In the genomic region with DNA sequence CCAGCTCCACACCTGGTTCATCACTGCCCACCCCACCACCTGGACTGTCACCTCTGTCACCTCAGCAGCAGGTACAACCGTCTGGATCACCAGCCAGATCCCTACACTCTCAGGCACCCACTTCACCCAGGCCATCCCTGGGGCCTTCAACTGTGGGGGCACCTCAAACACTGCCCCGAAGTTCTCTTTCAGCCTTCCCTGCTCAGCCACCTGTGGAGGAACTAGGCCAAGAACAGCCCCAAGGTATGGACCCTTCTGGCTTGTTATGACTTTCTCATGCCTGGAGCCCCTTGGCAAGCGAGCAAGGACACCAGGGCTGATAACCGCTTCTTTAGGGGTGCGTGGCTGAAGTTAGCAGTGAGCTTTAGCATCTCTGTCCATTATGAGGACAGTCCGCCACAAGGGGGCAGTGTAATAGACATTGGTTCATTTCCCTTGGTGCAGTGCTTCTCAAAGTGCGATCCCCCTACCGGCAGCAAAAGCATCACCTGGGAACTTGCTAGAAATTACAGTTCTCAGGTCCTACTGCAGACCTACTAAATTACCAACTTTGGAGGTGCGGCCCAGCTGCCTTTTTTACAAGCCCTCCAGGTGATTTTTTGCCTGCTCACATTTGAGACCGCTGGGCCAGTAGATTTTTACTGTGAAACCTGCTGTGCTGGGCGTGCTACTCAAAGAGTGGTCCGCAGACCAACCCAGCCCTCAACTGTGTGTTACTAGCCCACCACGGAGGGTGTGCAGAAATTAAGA, we compare ENCODE assay signal across 1 cellular context.
TF ChIP-seq lines count a peak whose summit lies in the region.

No MANE protein-coding gene starts in this region.

TF ChIP-seq in HepG2, 621 proteins besides CTCF, POLR2A, EP300 and RAD21 (continued from another document and continues in another):
- TF ChIP-seq, protein P1, sequence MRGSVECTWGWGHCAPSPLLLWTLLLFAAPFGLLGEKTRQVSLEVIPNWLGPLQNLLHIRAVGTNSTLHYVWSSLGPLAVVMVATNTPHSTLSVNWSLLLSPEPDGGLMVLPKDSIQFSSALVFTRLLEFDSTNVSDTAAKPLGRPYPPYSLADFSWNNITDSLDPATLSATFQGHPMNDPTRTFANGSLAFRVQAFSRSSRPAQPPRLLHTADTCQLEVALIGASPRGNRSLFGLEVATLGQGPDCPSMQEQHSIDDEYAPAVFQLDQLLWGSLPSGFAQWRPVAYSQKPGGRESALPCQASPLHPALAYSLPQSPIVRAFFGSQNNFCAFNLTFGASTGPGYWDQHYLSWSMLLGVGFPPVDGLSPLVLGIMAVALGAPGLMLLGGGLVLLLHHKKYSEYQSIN (CRISPR knock-in tag; IDR thresholded peaks at IDR 0.05; ENCODE audit: borderline replicate concordance): no peak
- TF ChIP-seq ZNF772 (CRISPR knock-in tag; IDR thresholded peaks at IDR 0.05): no peak
- TF ChIP-seq, protein P2, sequence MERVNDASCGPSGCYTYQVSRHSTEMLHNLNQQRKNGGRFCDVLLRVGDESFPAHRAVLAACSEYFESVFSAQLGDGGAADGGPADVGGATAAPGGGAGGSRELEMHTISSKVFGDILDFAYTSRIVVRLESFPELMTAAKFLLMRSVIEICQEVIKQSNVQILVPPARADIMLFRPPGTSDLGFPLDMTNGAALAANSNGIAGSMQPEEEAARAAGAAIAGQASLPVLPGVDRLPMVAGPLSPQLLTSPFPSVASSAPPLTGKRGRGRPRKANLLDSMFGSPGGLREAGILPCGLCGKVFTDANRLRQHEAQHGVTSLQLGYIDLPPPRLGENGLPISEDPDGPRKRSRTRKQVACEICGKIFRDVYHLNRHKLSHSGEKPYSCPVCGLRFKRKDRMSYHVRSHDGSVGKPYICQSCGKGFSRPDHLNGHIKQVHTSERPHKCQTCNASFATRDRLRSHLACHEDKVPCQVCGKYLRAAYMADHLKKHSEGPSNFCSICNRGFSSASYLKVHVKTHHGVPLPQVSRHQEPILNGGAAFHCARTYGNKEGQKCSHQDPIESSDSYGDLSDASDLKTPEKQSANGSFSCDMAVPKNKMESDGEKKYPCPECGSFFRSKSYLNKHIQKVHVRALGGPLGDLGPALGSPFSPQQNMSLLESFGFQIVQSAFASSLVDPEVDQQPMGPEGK (CRISPR knock-in tag; IDR thresholded peaks at IDR 0.05): peak; percentile 35; the same call in 1 of the 2 replicates
- TF ChIP-seq, protein P3, sequence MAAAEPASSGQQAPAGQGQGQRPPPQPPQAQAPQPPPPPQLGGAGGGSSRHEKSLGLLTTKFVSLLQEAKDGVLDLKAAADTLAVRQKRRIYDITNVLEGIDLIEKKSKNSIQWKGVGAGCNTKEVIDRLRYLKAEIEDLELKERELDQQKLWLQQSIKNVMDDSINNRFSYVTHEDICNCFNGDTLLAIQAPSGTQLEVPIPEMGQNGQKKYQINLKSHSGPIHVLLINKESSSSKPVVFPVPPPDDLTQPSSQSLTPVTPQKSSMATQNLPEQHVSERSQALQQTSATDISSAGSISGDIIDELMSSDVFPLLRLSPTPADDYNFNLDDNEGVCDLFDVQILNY (CRISPR knock-in tag; conservative IDR thresholded peaks at IDR 0.05): no peak
- no peak for TF ChIP-seq HHEX (CRISPR knock-in tag; IDR thresholded peaks at IDR 0.05)
- no peak for TF ChIP-seq TBX3 (IDR thresholded peaks at IDR 0.05; ENCODE audit: borderline replicate concordance)
- TF ChIP-seq CBFB (CRISPR knock-in tag; IDR thresholded peaks at IDR 0.05): peak; percentile 45; the same call in 1 of the 2 replicates
- TF ChIP-seq ZBTB21 (CRISPR knock-in tag; IDR thresholded peaks at IDR 0.05): 0 out of 2 replicates have a peak, but pooled peaks have one; percentile 24
- no peak for TF ChIP-seq ZNF333 (CRISPR knock-in tag; IDR thresholded peaks at IDR 0.05; ENCODE audit: borderline replicate concordance)
- TF ChIP-seq, protein P4, sequence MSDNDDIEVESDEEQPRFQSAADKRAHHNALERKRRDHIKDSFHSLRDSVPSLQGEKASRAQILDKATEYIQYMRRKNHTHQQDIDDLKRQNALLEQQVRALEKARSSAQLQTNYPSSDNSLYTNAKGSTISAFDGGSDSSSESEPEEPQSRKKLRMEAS (IDR thresholded peaks at IDR 0.05): no peak; the same call in 1 of the 2 replicates
- TF ChIP-seq ZNF20 (CRISPR knock-in tag; IDR thresholded peaks at IDR 0.05): no peak
- no peak for TF ChIP-seq KLF9 (CRISPR knock-in tag; IDR thresholded peaks at IDR 0.05; ENCODE audit: low read depth)
- no peak for TF ChIP-seq ZNF724P (CRISPR knock-in tag; IDR thresholded peaks at IDR 0.05; ENCODE audit: borderline replicate concordance)
- TF ChIP-seq, protein P5, sequence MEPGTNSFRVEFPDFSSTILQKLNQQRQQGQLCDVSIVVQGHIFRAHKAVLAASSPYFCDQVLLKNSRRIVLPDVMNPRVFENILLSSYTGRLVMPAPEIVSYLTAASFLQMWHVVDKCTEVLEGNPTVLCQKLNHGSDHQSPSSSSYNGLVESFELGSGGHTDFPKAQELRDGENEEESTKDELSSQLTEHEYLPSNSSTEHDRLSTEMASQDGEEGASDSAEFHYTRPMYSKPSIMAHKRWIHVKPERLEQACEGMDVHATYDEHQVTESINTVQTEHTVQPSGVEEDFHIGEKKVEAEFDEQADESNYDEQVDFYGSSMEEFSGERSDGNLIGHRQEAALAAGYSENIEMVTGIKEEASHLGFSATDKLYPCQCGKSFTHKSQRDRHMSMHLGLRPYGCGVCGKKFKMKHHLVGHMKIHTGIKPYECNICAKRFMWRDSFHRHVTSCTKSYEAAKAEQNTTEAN (CRISPR knock-in tag; conservative IDR thresholded peaks at IDR 0.05): no peak
- TF ChIP-seq, protein P6, sequence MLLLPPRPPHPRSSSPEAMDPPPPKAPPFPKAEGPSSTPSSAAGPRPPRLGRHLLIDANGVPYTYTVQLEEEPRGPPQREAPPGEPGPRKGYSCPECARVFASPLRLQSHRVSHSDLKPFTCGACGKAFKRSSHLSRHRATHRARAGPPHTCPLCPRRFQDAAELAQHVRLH (CRISPR knock-in tag; IDR thresholded peaks at IDR 0.05; ENCODE audit: borderline replicate concordance, low read depth): 0 out of 2 replicates have a peak, but pooled peaks have one; percentile 57
- TF ChIP-seq JUN (CRISPR knock-in tag; IDR thresholded peaks at IDR 0.05): no peak
- TF ChIP-seq ZNF674 (CRISPR knock-in tag; IDR thresholded peaks at IDR 0.05; ENCODE audit: low read depth): no peak
- no peak for TF ChIP-seq ZBTB3 (CRISPR knock-in tag; IDR thresholded peaks at IDR 0.05; ENCODE audit: borderline replicate concordance, low read depth)
- no peak for TF ChIP-seq BRD4 (CRISPR knock-in tag; IDR thresholded peaks at IDR 0.05)
- TF ChIP-seq, protein P7, sequence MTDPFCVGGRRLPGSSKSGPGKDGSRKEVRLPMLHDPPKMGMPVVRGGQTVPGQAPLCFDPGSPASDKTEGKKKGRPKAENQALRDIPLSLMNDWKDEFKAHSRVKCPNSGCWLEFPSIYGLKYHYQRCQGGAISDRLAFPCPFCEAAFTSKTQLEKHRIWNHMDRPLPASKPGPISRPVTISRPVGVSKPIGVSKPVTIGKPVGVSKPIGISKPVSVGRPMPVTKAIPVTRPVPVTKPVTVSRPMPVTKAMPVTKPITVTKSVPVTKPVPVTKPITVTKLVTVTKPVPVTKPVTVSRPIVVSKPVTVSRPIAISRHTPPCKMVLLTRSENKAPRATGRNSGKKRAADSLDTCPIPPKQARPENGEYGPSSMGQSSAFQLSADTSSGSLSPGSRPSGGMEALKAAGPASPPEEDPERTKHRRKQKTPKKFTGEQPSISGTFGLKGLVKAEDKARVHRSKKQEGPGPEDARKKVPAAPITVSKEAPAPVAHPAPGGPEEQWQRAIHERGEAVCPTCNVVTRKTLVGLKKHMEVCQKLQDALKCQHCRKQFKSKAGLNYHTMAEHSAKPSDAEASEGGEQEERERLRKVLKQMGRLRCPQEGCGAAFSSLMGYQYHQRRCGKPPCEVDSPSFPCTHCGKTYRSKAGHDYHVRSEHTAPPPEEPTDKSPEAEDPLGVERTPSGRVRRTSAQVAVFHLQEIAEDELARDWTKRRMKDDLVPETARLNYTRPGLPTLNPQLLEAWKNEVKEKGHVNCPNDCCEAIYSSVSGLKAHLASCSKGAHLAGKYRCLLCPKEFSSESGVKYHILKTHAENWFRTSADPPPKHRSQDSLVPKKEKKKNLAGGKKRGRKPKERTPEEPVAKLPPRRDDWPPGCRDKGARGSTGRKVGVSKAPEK (CRISPR knock-in tag; IDR thresholded peaks at IDR 0.05; ENCODE audit: borderline replicate concordance): no peak
- no peak for TF ChIP-seq ZNF775 (CRISPR knock-in tag; IDR thresholded peaks at IDR 0.05; ENCODE audit: borderline replicate concordance)
- TF ChIP-seq ZC3H13 (CRISPR knock-in tag; IDR thresholded peaks at IDR 0.05): no peak
- TF ChIP-seq TBP (CRISPR knock-in tag; IDR thresholded peaks at IDR 0.05): no peak
- 0 out of 2 replicates have a peak, but pooled peaks have one; percentile 35 for TF ChIP-seq ZNF550 (CRISPR knock-in tag; IDR thresholded peaks at IDR 0.05; ENCODE audit: borderline replicate concordance)
- TF ChIP-seq, protein P8, sequence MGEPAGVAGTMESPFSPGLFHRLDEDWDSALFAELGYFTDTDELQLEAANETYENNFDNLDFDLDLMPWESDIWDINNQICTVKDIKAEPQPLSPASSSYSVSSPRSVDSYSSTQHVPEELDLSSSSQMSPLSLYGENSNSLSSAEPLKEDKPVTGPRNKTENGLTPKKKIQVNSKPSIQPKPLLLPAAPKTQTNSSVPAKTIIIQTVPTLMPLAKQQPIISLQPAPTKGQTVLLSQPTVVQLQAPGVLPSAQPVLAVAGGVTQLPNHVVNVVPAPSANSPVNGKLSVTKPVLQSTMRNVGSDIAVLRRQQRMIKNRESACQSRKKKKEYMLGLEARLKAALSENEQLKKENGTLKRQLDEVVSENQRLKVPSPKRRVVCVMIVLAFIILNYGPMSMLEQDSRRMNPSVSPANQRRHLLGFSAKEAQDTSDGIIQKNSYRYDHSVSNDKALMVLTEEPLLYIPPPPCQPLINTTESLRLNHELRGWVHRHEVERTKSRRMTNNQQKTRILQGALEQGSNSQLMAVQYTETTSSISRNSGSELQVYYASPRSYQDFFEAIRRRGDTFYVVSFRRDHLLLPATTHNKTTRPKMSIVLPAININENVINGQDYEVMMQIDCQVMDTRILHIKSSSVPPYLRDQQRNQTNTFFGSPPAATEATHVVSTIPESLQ (CRISPR knock-in tag; conservative IDR thresholded peaks at IDR 0.05): no peak
- TF ChIP-seq, protein P9, sequence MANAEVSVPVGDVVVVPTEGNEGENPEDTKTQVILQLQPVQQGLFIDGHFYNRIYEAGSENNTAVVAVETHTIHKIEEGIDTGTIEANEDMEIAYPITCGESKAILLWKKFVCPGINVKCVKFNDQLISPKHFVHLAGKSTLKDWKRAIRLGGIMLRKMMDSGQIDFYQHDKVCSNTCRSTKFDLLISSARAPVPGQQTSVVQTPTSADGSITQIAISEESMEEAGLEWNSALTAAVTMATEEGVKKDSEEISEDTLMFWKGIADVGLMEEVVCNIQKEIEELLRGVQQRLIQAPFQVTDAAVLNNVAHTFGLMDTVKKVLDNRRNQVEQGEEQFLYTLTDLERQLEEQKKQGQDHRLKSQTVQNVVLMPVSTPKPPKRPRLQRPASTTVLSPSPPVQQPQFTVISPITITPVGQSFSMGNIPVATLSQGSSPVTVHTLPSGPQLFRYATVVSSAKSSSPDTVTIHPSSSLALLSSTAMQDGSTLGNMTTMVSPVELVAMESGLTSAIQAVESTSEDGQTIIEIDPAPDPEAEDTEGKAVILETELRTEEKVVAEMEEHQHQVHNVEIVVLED (CRISPR knock-in tag; IDR thresholded peaks at IDR 0.05; ENCODE audit: borderline replicate concordance): no peak
- TF ChIP-seq ZFP62 (CRISPR knock-in tag; IDR thresholded peaks at IDR 0.05): no peak
- TF ChIP-seq SRF (IDR thresholded peaks at IDR 0.05; ENCODE audit: low read depth, low read length): no peak; the same call in 1 of the 2 replicates
- TF ChIP-seq CENPT (CRISPR knock-in tag; IDR thresholded peaks at IDR 0.05; ENCODE audit: low read depth): no peak
- TF ChIP-seq ZNF501 (CRISPR knock-in tag; IDR thresholded peaks at IDR 0.05): no peak
- TF ChIP-seq ZNF83 (CRISPR knock-in tag; IDR thresholded peaks at IDR 0.05; ENCODE audit: borderline replicate concordance): no peak
- TF ChIP-seq ZNF546 (CRISPR knock-in tag; conservative IDR thresholded peaks at IDR 0.05): no peak
- TF ChIP-seq RAD51 (IDR thresholded peaks at IDR 0.05; ENCODE audit: borderline replicate concordance): no peak
- 0 out of 2 replicates have a peak, but pooled peaks have one; percentile 62 for TF ChIP-seq MTF2 (CRISPR knock-in tag; IDR thresholded peaks at IDR 0.05; ENCODE audit: borderline replicate concordance)
- TF ChIP-seq NCOR1 (IDR thresholded peaks at IDR 0.05; ENCODE audit: borderline replicate concordance, low read length): no peak
- no peak for TF ChIP-seq GATA4 (IDR thresholded peaks at IDR 0.05; ENCODE audit: borderline replicate concordance, low read depth)
- TF ChIP-seq MTA1 (CRISPR knock-in tag; IDR thresholded peaks at IDR 0.05; ENCODE audit: borderline replicate concordance): no peak
- TF ChIP-seq, protein P10, sequence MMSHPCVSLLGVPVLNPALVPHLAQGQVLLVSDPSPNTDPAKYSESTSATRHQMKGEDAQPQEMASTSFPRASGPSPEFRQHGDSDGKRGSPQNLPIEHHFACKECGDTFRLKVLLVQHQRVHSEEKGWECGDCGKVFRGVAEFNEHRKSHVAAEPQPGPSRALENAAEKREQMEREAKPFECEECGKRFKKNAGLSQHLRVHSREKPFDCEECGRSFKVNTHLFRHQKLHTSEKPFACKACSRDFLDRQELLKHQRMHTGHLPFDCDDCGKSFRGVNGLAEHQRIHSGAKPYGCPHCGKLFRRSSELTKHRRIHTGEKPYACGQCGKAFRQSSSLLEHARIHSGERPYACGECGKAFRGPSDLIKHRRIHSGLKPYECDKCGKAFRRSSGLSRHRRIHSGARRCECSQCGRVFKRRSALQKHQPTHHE (CRISPR knock-in tag; IDR thresholded peaks at IDR 0.05; ENCODE audit: borderline replicate concordance): no peak
- no peak for TF ChIP-seq ZFAT (CRISPR knock-in tag; conservative IDR thresholded peaks at IDR 0.05)
- TF ChIP-seq, protein P11, sequence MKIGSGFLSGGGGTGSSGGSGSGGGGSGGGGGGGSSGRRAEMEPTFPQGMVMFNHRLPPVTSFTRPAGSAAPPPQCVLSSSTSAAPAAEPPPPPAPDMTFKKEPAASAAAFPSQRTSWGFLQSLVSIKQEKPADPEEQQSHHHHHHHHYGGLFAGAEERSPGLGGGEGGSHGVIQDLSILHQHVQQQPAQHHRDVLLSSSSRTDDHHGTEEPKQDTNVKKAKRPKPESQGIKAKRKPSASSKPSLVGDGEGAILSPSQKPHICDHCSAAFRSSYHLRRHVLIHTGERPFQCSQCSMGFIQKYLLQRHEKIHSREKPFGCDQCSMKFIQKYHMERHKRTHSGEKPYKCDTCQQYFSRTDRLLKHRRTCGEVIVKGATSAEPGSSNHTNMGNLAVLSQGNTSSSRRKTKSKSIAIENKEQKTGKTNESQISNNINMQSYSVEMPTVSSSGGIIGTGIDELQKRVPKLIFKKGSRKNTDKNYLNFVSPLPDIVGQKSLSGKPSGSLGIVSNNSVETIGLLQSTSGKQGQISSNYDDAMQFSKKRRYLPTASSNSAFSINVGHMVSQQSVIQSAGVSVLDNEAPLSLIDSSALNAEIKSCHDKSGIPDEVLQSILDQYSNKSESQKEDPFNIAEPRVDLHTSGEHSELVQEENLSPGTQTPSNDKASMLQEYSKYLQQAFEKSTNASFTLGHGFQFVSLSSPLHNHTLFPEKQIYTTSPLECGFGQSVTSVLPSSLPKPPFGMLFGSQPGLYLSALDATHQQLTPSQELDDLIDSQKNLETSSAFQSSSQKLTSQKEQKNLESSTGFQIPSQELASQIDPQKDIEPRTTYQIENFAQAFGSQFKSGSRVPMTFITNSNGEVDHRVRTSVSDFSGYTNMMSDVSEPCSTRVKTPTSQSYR (CRISPR knock-in tag; IDR thresholded peaks at IDR 0.05; ENCODE audit: borderline replicate concordance): no peak
- no peak for TF ChIP-seq SMARCC2 (IDR thresholded peaks at IDR 0.05)
- TF ChIP-seq KDM5B (CRISPR knock-in tag; IDR thresholded peaks at IDR 0.05; ENCODE audit: borderline replicate concordance): no peak
- peak; percentile 55; the same call in 1 of the 2 replicates for TF ChIP-seq RXRB (CRISPR knock-in tag; IDR thresholded peaks at IDR 0.05; ENCODE audit: borderline replicate concordance)
- no peak for TF ChIP-seq ZEB1 (IDR thresholded peaks at IDR 0.05; ENCODE audit: insufficient replicate concordance, low read depth)
